Comparison of ENCODE assay signal across 14 cellular contexts in genomic region chr2:38261569-38262513, GRCh38.
DNase-seq lines count a peak whose midpoint lies in the region; ATAC-seq lines count a peak whose summit lies in the region.
"Had no signal": no experiment of that assay in that cellular context is flagged by ENCODE, and none has a peak within 500 bp of the region (broad histone marks: within the 10 kb centered on the region; RNA-seq: fewer than 3 reads in every experiment).

No MANE protein-coding gene starts in this region.

- peaks cover 0 to 4% of the 10 kb centered on the region in 2 donors for H3K9me3 Mint-ChIP-seq in activated T-cell treated with anti-CD3 and anti-CD28 coated beads, Interleukin-2, amount 50 U/mL, for 72 hours

- H3K27ac Mint-ChIP-seq in activated T-cell treated with anti-CD3 and anti-CD28 coated beads, Interleukin-2, amount 50 U/mL, for 72 hours: no peak overlapping the region

- intact Hi-C loops in sciatic nerve (cut with DNase I) (no loop called here), posterior vena cava (cut with DNase I) (no loop called here)

- peak; percentile 51 for DNase-seq in DMS79 treated with DMSO at 0.1 percent for 48 hours (lab: John Stamatoyannopoulos, UW)
- peak; percentile 35 to 57 for DNase-seq in activated T-cell treated with anti-CD3 and anti-CD28 coated beads, Interleukin-2, amount 50 U/mL, for 72 hours
- no peak for DNase-seq in sciatic nerve (ENCODE audit: low spot score)
- no peak for DNase-seq in posterior vena cava (ENCODE audit: low spot score)
- no peak for DNase-seq in T-helper 1 cell
- no peak for DNase-seq in NCI-H2196 treated with DMSO at 0.1 percent for 48 hours (lab: John Stamatoyannopoulos, UW; ENCODE audit: unreplicated experiment)
- DNase-seq: activated CD4-positive, CD25-positive, alpha-beta regulatory T cell; foreskin keratinocyte; GM23248; NCI-H1694; NCI-H774; sigmoid colon had no signal

- H3K4me3 Mint-ChIP-seq in activated T-cell treated with anti-CD3 and anti-CD28 coated beads, Interleukin-2, amount 50 U/mL, for 72 hours: peak overlapping the region; percentile 50 to 57

- H3K27me3 Mint-ChIP-seq in activated T-cell treated with anti-CD3 and anti-CD28 coated beads, Interleukin-2, amount 50 U/mL, for 72 hours (ENCODE audit: low read depth): no peaks in the 10 kb centered on the region

- peaks cover 36% of the 10 kb centered on the region for H3K4me1 Mint-ChIP-seq in activated T-cell treated with anti-CD3 and anti-CD28 coated beads, Interleukin-2, amount 50 U/mL, for 72 hours (ENCODE audit: low read depth)

- H3K36me3 Mint-ChIP-seq in activated T-cell treated with anti-CD3 and anti-CD28 coated beads, Interleukin-2, amount 50 U/mL, for 72 hours (ENCODE audit: insufficient read depth in 2 of 2): peaks cover 0 to 9% of the 10 kb centered on the region in 2 donors

- ATAC-seq in GM19351 (IDR thresholded peaks at IDR 0.05; ENCODE audit: unreplicated experiment) (peak; percentile 60), sciatic nerve (peak; percentile 69), GM21717 (IDR thresholded peaks at IDR 0.05; ENCODE audit: unreplicated experiment) (no peak)
- ATAC-seq in activated T-cell treated with anti-CD3 and anti-CD28 coated beads, Interleukin-2, amount 50 U/mL, for 72 hours (replicated peaks in 1 of 2): peak; percentile 85 to 93
- ATAC-seq: foreskin keratinocyte had no signal

Comparison
In these comparisons a context has a peak if more than half of its experiments do, and no peak if none do; other contexts are left out.
1. DNase-seq: peak in DMS79 treated with DMSO at 0.1 percent for 48 hours (single experiment) and activated T-cell treated with anti-CD3 and anti-CD28 coated beads, Interleukin-2, amount 50 U/mL, for 72 hours (2 of 2); none in sciatic nerve (single experiment), posterior vena cava (single experiment), T-helper 1 cell (0 of 5) and NCI-H2196 treated with DMSO at 0.1 percent for 48 hours (single experiment).